Comparison of ENCODE assay signal across 17 cellular contexts in the genomic region with DNA sequence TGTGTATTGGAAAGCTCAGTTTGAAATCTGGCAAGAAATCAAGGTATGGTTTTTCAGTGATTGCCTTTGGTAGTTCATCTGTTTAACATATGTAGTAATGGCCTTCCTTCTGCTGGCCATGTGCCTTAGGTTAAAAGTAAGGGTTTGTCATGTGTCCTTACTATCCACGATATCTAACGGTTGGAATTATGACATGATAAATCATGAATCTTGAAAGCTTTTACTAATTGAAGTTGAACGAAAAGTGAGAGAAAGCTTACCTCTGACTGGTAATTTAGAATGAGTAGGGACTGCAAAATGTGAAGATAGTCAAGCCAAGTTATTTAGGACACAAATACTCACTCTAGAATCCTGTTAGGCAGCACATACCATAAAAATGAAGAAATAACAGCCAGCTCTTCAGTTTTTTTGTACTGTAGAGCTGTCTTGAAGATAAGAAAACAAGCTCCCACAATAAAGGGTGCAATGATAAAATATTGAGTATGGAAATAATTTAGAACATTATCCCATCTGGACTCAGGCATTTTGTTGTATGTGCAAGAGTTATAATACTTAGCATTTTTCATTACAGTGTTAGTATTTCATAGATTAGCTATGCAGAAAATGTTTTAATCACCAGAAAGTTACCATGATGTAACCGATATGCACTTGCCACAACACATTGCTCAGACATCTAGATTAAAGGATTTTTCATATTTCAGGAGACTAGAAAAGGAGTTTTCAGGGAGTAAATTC.
DNase-seq lines count a peak whose midpoint lies in the region; FAIRE-seq and TF ChIP-seq lines count a peak whose summit lies in the region.
"Had no signal": no experiment of that assay in that cellular context is flagged by ENCODE, and none has a peak within 500 bp of the region (broad histone marks: within the 10 kb centered on the region; RNA-seq: fewer than 3 reads in every experiment).

No MANE protein-coding gene starts in this region.

- H2BK120ac ChIP-seq in mesenchymal stem cell (ENCODE audit: low read depth, low read length): no peak overlapping the region

- H3K9me3 Mint-ChIP-seq in HFFc6: no peaks in the 10 kb centered on the region
- H3K9me3 Mint-ChIP-seq: WTC11 had no signal

- H4K8ac ChIP-seq in mesenchymal stem cell (ENCODE audit: low read length): no peak overlapping the region

- H3K23ac ChIP-seq in mesenchymal stem cell (ENCODE audit: low read length in 2 of 2): no peak overlapping the region

- H3K27ac ChIP-seq in mesenchymal stem cell (ENCODE audit: low read length, poor library complexity, severe bottlenecking) (peak overlapping the region; percentile 30), A673 (ENCODE audit: low read depth, low read length, poor library complexity, severe bottlenecking) (no peak overlapping the region)
- H3K27ac ChIP-seq: A549, stomach had no signal

- H3K9me3 ChIP-seq in mesenchymal stem cell (ENCODE audit: control insufficient read depth, low read length) (no peaks in the 10 kb centered on the region), A673 (ENCODE audit: low read depth, low read length, poor library complexity, severe bottlenecking) (peaks cover 41% of the 10 kb centered on the region), HAP-1 (no peaks in the 10 kb centered on the region)
- H3K9me3 ChIP-seq: A549, stomach had no signal

- no peak overlapping the region for H2AK5ac ChIP-seq in mesenchymal stem cell (ENCODE audit: low read length, severe bottlenecking)

- TF ChIP-seq CTCF in HFFc6 (IDR thresholded peaks at IDR 0.05) (no peak), bronchial epithelial cell (IDR thresholded peaks at IDR 0.05; ENCODE audit: insufficient read depth, low read length, severe bottlenecking) (no peak), A673 (conservative IDR thresholded peaks at IDR 0.05; ENCODE audit: low read depth, low read length) (no peak)

- peak; percentile 19 for DNase-seq in A172 (ENCODE audit: low spot score)
- DNase-seq in HFFc6: peak; percentile 82
- DNase-seq in bronchial epithelial cell (ENCODE audit: low read depth): peak; percentile 21
- DNase-seq in mesenchymal stem cell: no peak
- DNase-seq in activated CD4-positive, alpha-beta T cell treated with anti-CD3 and anti-CD28 coated beads for 48 hours: no peak
- no peak for DNase-seq in NCI-H2171 (lab: John Stamatoyannopoulos, UW)
- DNase-seq in A673 (ENCODE audit: low spot score): no peak
- no peak for DNase-seq in HAP-1 (ENCODE audit: low spot score in 2 of 2)
- DNase-seq: activated naive CD4-positive, alpha-beta T cell; effector memory CD4-positive, alpha-beta T cell; immature natural killer cell; NCI-H187 treated with DMSO at 0.1 percent for 48 hours; NCI-H526 treated with DMSO at 0.1 percent for 48 hours; stomach; SW 1271 had no signal

- H3K27me3 Mint-ChIP-seq in HFFc6 (ENCODE audit: insufficient read depth): peaks cover 1% of the 10 kb centered on the region; the same call in 1 of the 2 replicates

- H3K27ac Mint-ChIP-seq in HFFc6: peak overlapping the region; percentile 89
- H3K27ac Mint-ChIP-seq: immature natural killer cell, WTC11 had no signal

- H3K4me3 ChIP-seq in bronchial epithelial cell (ENCODE audit: low read depth, low read length) (no peak overlapping the region), mesenchymal stem cell (ENCODE audit: insufficient read depth in 1 of 2, low read depth in 1 of 2, low read length in 2 of 2) (peak overlapping the region in 1 of 2 experiments; percentile 57), A673 (ENCODE audit: low read depth, low read length, poor library complexity, severe bottlenecking) (no peak overlapping the region), HAP-1 (no peak overlapping the region)
- H3K4me3 ChIP-seq: A549, stomach had no signal

- H2BK5ac ChIP-seq in mesenchymal stem cell (ENCODE audit: low read depth, low read length, poor library complexity, severe bottlenecking): no peak overlapping the region

- no peak overlapping the region for H3K4me2 ChIP-seq in mesenchymal stem cell (ENCODE audit: low read length, poor library complexity, severe bottlenecking)
- H3K4me2 ChIP-seq: A549 had no signal

- FAIRE-seq in bronchial epithelial cell (lab: Jason Lieb, UNC): no peak
- FAIRE-seq: A549 had no signal

- no peak overlapping the region for H4K91ac ChIP-seq in mesenchymal stem cell (ENCODE audit: low read length)

- H3K36me3 ChIP-seq in bronchial epithelial cell (ENCODE audit: control insufficient read depth, insufficient read depth, low read length) (no peaks in the 10 kb centered on the region), mesenchymal stem cell (ENCODE audit: control insufficient read depth in 1 of 2, insufficient read depth in 2 of 2, low read depth in 1 of 2, low read length in 2 of 2) (peaks cover 0 to 9% of the 10 kb centered on the region in 2 experiments), A673 (ENCODE audit: insufficient read depth, low read length, poor library complexity, severe bottlenecking) (no peaks in the 10 kb centered on the region), HAP-1 (replicated peaks) (no peaks in the 10 kb centered on the region)
- H3K36me3 ChIP-seq: stomach had no signal

- H3K4me1 ChIP-seq in mesenchymal stem cell (ENCODE audit: control insufficient read depth, insufficient read depth, low read depth, low read length) (peaks cover 2% of the 10 kb centered on the region), A673 (ENCODE audit: insufficient read depth, low read length, poor library complexity, severe bottlenecking) (no peaks in the 10 kb centered on the region), HAP-1 (no peaks in the 10 kb centered on the region)
- H3K4me1 ChIP-seq: A549, stomach had no signal

- H2BK12ac ChIP-seq in mesenchymal stem cell (ENCODE audit: low read length in 2 of 2): no peak overlapping the region

- H3K27me3 ChIP-seq in bronchial epithelial cell (ENCODE audit: control insufficient read depth, insufficient read depth, low read length) (peaks cover 1% of the 10 kb centered on the region), mesenchymal stem cell (ENCODE audit: control insufficient read depth in 1 of 2, insufficient read depth in 1 of 2, low read length in 2 of 2) (no peaks in the 10 kb centered on the region), A673 (replicated peaks; ENCODE audit: insufficient read depth, low read depth, low read length, poor library complexity) (no peaks in the 10 kb centered on the region), HAP-1 (ENCODE audit: low read depth) (no peaks in the 10 kb centered on the region)
- H3K27me3 ChIP-seq: stomach had no signal

- peak overlapping the region; percentile 72 for H3K4me3 Mint-ChIP-seq in HFFc6
- H3K4me3 Mint-ChIP-seq: immature natural killer cell, WTC11 had no signal

- CTCF ChIA-PET in A673 (lab: Charles Lee): no interaction called here

- peak overlapping the region; percentile 73 for H3K9ac ChIP-seq in mesenchymal stem cell (ENCODE audit: low read length)

- H3K36me3 Mint-ChIP-seq in HFFc6 (ENCODE audit: low read depth): peaks cover 8% of the 10 kb centered on the region
- H3K36me3 Mint-ChIP-seq: immature natural killer cell, WTC11 had no signal

- H3K79me1 ChIP-seq in mesenchymal stem cell (replicated peaks; ENCODE audit: low read length, poor library complexity, severe bottlenecking): peaks cover 2% of the 10 kb centered on the region

- H3K18ac ChIP-seq in mesenchymal stem cell (ENCODE audit: low read depth in 1 of 2, low read length in 2 of 2): no peak overlapping the region

- H2AFZ ChIP-seq in mesenchymal stem cell (ENCODE audit: low read depth, low read length): no peak overlapping the region

- H3K4ac ChIP-seq in mesenchymal stem cell (ENCODE audit: low read depth in 1 of 2, low read length in 2 of 2): no peak overlapping the region

- H3K14ac ChIP-seq in mesenchymal stem cell (ENCODE audit: low read length in 2 of 2): no peak overlapping the region

- intact Hi-C loops in A673 (cut with micrococcal nuclease; ENCODE audit: unreplicated experiment): no loop called here

- whole genome bisulfite sequencing in mesenchymal stem cell: 95% methylated on average over 2 of the region's 4 CpGs

- no TSS peak for BruUV-seq in A673 (replicated peaks; lab: Mats Ljungman, UMichigan)

- in situ Hi-C loops in HAP-1 (cut with MboI; ENCODE audit: low sequenced_read_pairs): no loop called here

- H3K4me1 Mint-ChIP-seq in HFFc6 (ENCODE audit: low read depth): peaks cover 47% of the 10 kb centered on the region
- H3K4me1 Mint-ChIP-seq: immature natural killer cell had no signal

- H2BK15ac ChIP-seq in mesenchymal stem cell (ENCODE audit: low read depth, poor library complexity, severe bottlenecking): no peak overlapping the region

- POLR2A ChIA-PET in A673 (lab: Charles Lee; ENCODE audit: low non-redundant PET): no interaction called here

Comparison
In these comparisons a context has a peak if more than half of its experiments do, and no peak if none do; other contexts are left out.
1. DNase-seq: peak in A172 (single experiment), HFFc6 (single experiment) and bronchial epithelial cell (single experiment); none in mesenchymal stem cell (single experiment), activated CD4-positive, alpha-beta T cell treated with anti-CD3 and anti-CD28 coated beads for 48 hours (single experiment), NCI-H2171 (single experiment), A673 (single experiment) and HAP-1 (0 of 2).